Comparison of ENCODE assay signal across 1 cellular context in genomic region chr9:98142182-98142924, GRCh38.
TF ChIP-seq lines count a peak whose summit lies in the region.

No MANE protein-coding gene starts in this region.

TF ChIP-seq in GM23338, 12 proteins besides CTCF, POLR2A, EP300 and RAD21 (continued from another document):
- TF ChIP-seq ZNF462 (CRISPR knock-in tag; IDR thresholded peaks at IDR 0.05) (no peak), JUNB (IDR thresholded peaks at IDR 0.05; ENCODE audit: unreplicated experiment) (no peak), ZNF331 (CRISPR knock-in tag; IDR thresholded peaks at IDR 0.05; ENCODE audit: low read depth) (no peak), STAT1 (IDR thresholded peaks at IDR 0.05; ENCODE audit: unreplicated experiment) (no peak), EZH2phosphoT487 (IDR thresholded peaks at IDR 0.05; ENCODE audit: unreplicated experiment) (no peak), CREB1 (CRISPR knock-in tag; IDR thresholded peaks at IDR 0.05; ENCODE audit: low read depth) (no peak), EZH2 (IDR thresholded peaks at IDR 0.05; ENCODE audit: low read depth, unreplicated experiment) (no peak), REST (IDR thresholded peaks at IDR 0.05; ENCODE audit: unreplicated experiment) (no peak)
